In genomic region chr15:31374489-31374888, GRCh38 we compare ENCODE assay signal across 19 cellular contexts. TPM values are rescaled to one million over a fixed set of nuclear protein-coding genes. Genes with fewer than 3 reads are reported as not detected.
A peak's percentile ranks its signal among the peaks of the same experiment; 100 is the strongest.
DNase-seq lines count a peak whose midpoint lies in the region; ATAC-seq and TF ChIP-seq lines count a peak whose summit lies in the region.
"Had no signal": no experiment of that assay in that cellular context is flagged by ENCODE, and none has a peak within 500 bp of the region (broad histone marks: within the 10 kb centered on the region; RNA-seq: fewer than 3 reads in every experiment).

No MANE protein-coding gene starts in this region.

- no peak for DNase-seq in natural killer cell
- DNase-seq in natural killer cell treated with Interleukin-12 subunit alpha and Interleukin-12 subunit beta and Interleukin-15 and Interleukin-18, amount 100 ng/mL, for 72 hours (ENCODE audit: low spot score): no peak
- no peak for DNase-seq in coronary artery (ENCODE audit: low spot score)
- DNase-seq in naive thymus-derived CD4-positive, alpha-beta T cell: no peak
- DNase-seq in vagina (ENCODE audit: extremely low spot score in 2 of 2): no peak
- DNase-seq in NCI-H187 treated with DMSO at 0.1 percent for 48 hours (lab: John Stamatoyannopoulos, UW): no peak
- DNase-seq in Caco-2: no peak
- DNase-seq: activated CD4-positive, CD25-positive, alpha-beta regulatory T cell; activated CD8-positive, alpha-beta memory T cell treated with anti-CD3 and anti-CD28 coated beads, Interleukin-2, amount 50 U/mL, for 4 hours; AML-193; central memory CD4-positive, alpha-beta T cell; DMS 273 treated with DMSO at 0.1 percent for 48 hours; MG63; NCI-H2081; NCI-H774; nephron progenitor cell; stimulated activated CD4-positive, alpha-beta T cell treated with anti-CD3 and anti-CD28 coated beads, Interleukin-1b, Interleukin-23, amount 100 ng/mL, for 48 hours; uterus had no signal

- no peak overlapping the region for H3K4me3 Mint-ChIP-seq in natural killer cell
- H3K4me3 Mint-ChIP-seq in natural killer cell treated with Interleukin-12 subunit alpha and Interleukin-12 subunit beta and Interleukin-15 and Interleukin-18, amount 100 ng/mL, for 72 hours: no peak overlapping the region
- H3K4me3 Mint-ChIP-seq in naive thymus-derived CD4-positive, alpha-beta T cell: peak overlapping the region in 1 of 10 donors; percentile 42
- H3K4me3 Mint-ChIP-seq in Caco-2 (ENCODE audit: unreplicated experiment): no peak overlapping the region
- H3K4me3 Mint-ChIP-seq: nephron progenitor cell had no signal

- TF ChIP-seq POLR2A in vagina (IDR thresholded peaks at IDR 0.05): no peak

- H3K9me3 ChIP-seq in naive thymus-derived CD4-positive, alpha-beta T cell (ENCODE audit: control insufficient read depth in 2 of 3, low read length in 3 of 3): peaks cover 0 to under 1% (median 0%) of the 10 kb centered on the region in 3 experiments
- H3K9me3 ChIP-seq in vagina (no peaks in the 10 kb centered on the region), Caco-2 (no peaks in the 10 kb centered on the region)
- H3K9me3 ChIP-seq: MG63, uterus had no signal

- H3K9me3 Mint-ChIP-seq in natural killer cell: peaks cover 0 to 3% of the 10 kb centered on the region in 2 donors
- H3K9me3 Mint-ChIP-seq in natural killer cell treated with Interleukin-12 subunit alpha and Interleukin-12 subunit beta and Interleukin-15 and Interleukin-18, amount 100 ng/mL, for 72 hours: no peaks in the 10 kb centered on the region
- H3K9me3 Mint-ChIP-seq in naive thymus-derived CD4-positive, alpha-beta T cell: peaks cover 0 to 4% (median 0%) of the 10 kb centered on the region in 11 donors
- no peaks in the 10 kb centered on the region for H3K9me3 Mint-ChIP-seq in Caco-2 (ENCODE audit: unreplicated experiment)

- no TSS peak for BruUV-seq in Caco-2 (replicated peaks; lab: Mats Ljungman, UMichigan)

- ATAC-seq in natural killer cell: no peak
- ATAC-seq in natural killer cell treated with Interleukin-12 subunit alpha and Interleukin-12 subunit beta and Interleukin-15 and Interleukin-18, amount 100 ng/mL, for 72 hours: no peak
- ATAC-seq in naive thymus-derived CD4-positive, alpha-beta T cell: no peak
- ATAC-seq in GM19395 (IDR thresholded peaks at IDR 0.05; ENCODE audit: unreplicated experiment): no peak

- peak overlapping the region in 1 of 2 donors; percentile 61 for H3K27ac ChIP-seq in coronary artery
- peak overlapping the region; percentile 34 for H3K27ac ChIP-seq in naive thymus-derived CD4-positive, alpha-beta T cell (ENCODE audit: low read depth, low read length)
- H3K27ac ChIP-seq in vagina: peak overlapping the region; percentile 76

- TF ChIP-seq CTCF in natural killer cell (IDR thresholded peaks at IDR 0.05) (no peak), coronary artery (IDR thresholded peaks at IDR 0.05) (no peak), vagina (IDR thresholded peaks at IDR 0.05) (no peak), Caco-2 (IDR thresholded peaks at IDR 0.05; ENCODE audit: insufficient read depth in 1 of 2, low read depth in 1 of 2, low read length in 1 of 2, severe bottlenecking in 1 of 2, unreplicated experiment in 1 of 2) (no peak)

- peaks cover 45 to 53% of the 10 kb centered on the region in 2 donors for H3K4me1 ChIP-seq in naive thymus-derived CD4-positive, alpha-beta T cell (ENCODE audit: control insufficient read depth in 2 of 2, insufficient read depth in 2 of 2, low read length in 2 of 2)
- H3K4me1 ChIP-seq in vagina (peaks cover 67% of the 10 kb centered on the region), Caco-2 (peaks cover 30% of the 10 kb centered on the region)

- H3K36me3 Mint-ChIP-seq in natural killer cell (peaks cover 6% of the 10 kb centered on the region), Caco-2 (ENCODE audit: insufficient read depth, unreplicated experiment) (peaks cover 13% of the 10 kb centered on the region)
- H3K36me3 Mint-ChIP-seq in natural killer cell treated with Interleukin-12 subunit alpha and Interleukin-12 subunit beta and Interleukin-15 and Interleukin-18, amount 100 ng/mL, for 72 hours: peaks cover 6% of the 10 kb centered on the region
- H3K36me3 Mint-ChIP-seq in naive thymus-derived CD4-positive, alpha-beta T cell: peaks cover 4 to 38% (median 16%) of the 10 kb centered on the region in 5 donors

- H3K4me3 ChIP-seq in coronary artery: peak overlapping the region; percentile 8
- H3K4me3 ChIP-seq in naive thymus-derived CD4-positive, alpha-beta T cell (ENCODE audit: low read length): no peak overlapping the region
- H3K4me3 ChIP-seq in vagina: no peak overlapping the region
- no peak overlapping the region for H3K4me3 ChIP-seq in Caco-2 (ENCODE audit: low read depth, low read length)
- H3K4me3 ChIP-seq: MG63, uterus had no signal

- intact Hi-C loops in natural killer cell (cut with micrococcal nuclease): no loop called here
- intact Hi-C loops in naive thymus-derived CD4-positive, alpha-beta T cell (cut with micrococcal nuclease): no loop called here
- intact Hi-C loops in vagina (cut with DNase I): no loop called here
- intact Hi-C loops in Caco-2 (cut with micrococcal nuclease; ENCODE audit: unreplicated experiment): loop anchor here (10.0 kb wide), 1 partner anchor 120 kb away; no protein-coding TSS in a partner anchor

- POLR2A ChIA-PET in naive thymus-derived CD4-positive, alpha-beta T cell (lab: Charles Lee): interaction anchor here (0.6 to 1.3 kb wide), 3 partner anchors 13 to 60 kb away, joined by 3 read pairs; no protein-coding TSS in a partner anchor
- POLR2A ChIA-PET in Caco-2 (lab: Charles Lee): no interaction called here

- peaks cover 5 to 66% (median 5%) of the 10 kb centered on the region in 3 experiments for H3K36me3 ChIP-seq in naive thymus-derived CD4-positive, alpha-beta T cell (ENCODE audit: control insufficient read depth in 2 of 3, insufficient read depth in 3 of 3, low read length in 3 of 3)
- H3K36me3 ChIP-seq in vagina: peaks cover 0 to 31% of the 10 kb centered on the region in 2 donors
- no peaks in the 10 kb centered on the region; the same call in 1 of the 2 replicates for H3K36me3 ChIP-seq in Caco-2 (ENCODE audit: control insufficient read depth, insufficient read depth, low read length)
- H3K36me3 ChIP-seq: uterus had no signal

- H3K4me1 Mint-ChIP-seq in natural killer cell (peaks cover 55 to 92% of the 10 kb centered on the region in 2 donors), Caco-2 (ENCODE audit: low read depth, unreplicated experiment) (peaks cover 5% of the 10 kb centered on the region)
- peaks cover 52 to 60% of the 10 kb centered on the region in 2 donors for H3K4me1 Mint-ChIP-seq in natural killer cell treated with Interleukin-12 subunit alpha and Interleukin-12 subunit beta and Interleukin-15 and Interleukin-18, amount 100 ng/mL, for 72 hours (ENCODE audit: low read depth in 2 of 2)
- peaks cover 46 to 93% (median 74%) of the 10 kb centered on the region in 7 donors for H3K4me1 Mint-ChIP-seq in naive thymus-derived CD4-positive, alpha-beta T cell

- peak overlapping the region; percentile 22 to 88 for H3K27ac Mint-ChIP-seq in natural killer cell
- H3K27ac Mint-ChIP-seq in natural killer cell treated with Interleukin-12 subunit alpha and Interleukin-12 subunit beta and Interleukin-15 and Interleukin-18, amount 100 ng/mL, for 72 hours: peak overlapping the region in 1 of 2 donors; percentile 53
- peak overlapping the region in 7 of 9 donors; percentile 41 to 80 (median 53) for H3K27ac Mint-ChIP-seq in naive thymus-derived CD4-positive, alpha-beta T cell
- no peak overlapping the region for H3K27ac Mint-ChIP-seq in Caco-2 (ENCODE audit: unreplicated experiment)
- H3K27ac Mint-ChIP-seq: nephron progenitor cell had no signal

- H3K27me3 ChIP-seq in naive thymus-derived CD4-positive, alpha-beta T cell (ENCODE audit: control insufficient read depth in 2 of 2, insufficient read depth in 2 of 2, low read length in 2 of 2): no peaks in the 10 kb centered on the region
- H3K27me3 ChIP-seq in vagina (no peaks in the 10 kb centered on the region), Caco-2 (replicated peaks; ENCODE audit: control insufficient read depth, insufficient read depth, low read length) (no peaks in the 10 kb centered on the region)
- H3K27me3 ChIP-seq: MG63, uterus had no signal

- CTCF ChIA-PET in naive thymus-derived CD4-positive, alpha-beta T cell (lab: Charles Lee): no interaction called here
- CTCF ChIA-PET in Caco-2 (lab: Charles Lee): no interaction called here

- H3K27me3 Mint-ChIP-seq in natural killer cell (ENCODE audit: low read depth in 2 of 2) (no peaks in the 10 kb centered on the region), Caco-2 (ENCODE audit: insufficient read depth, unreplicated experiment) (no peaks in the 10 kb centered on the region)
- no peaks in the 10 kb centered on the region for H3K27me3 Mint-ChIP-seq in natural killer cell treated with Interleukin-12 subunit alpha and Interleukin-12 subunit beta and Interleukin-15 and Interleukin-18, amount 100 ng/mL, for 72 hours
- H3K27me3 Mint-ChIP-seq in naive thymus-derived CD4-positive, alpha-beta T cell: no peaks in the 10 kb centered on the region

RNA-seq across cellular contexts. Expression of gene KLF13, which starts 47.9 kb away (rescaled TPM):
- 100 to 1,000 TPM; 277 to 328 (median 300) TPM for total RNA-seq in natural killer cell
- total RNA-seq in natural killer cell treated with Interleukin-12 subunit alpha and Interleukin-12 subunit beta and Interleukin-15 and Interleukin-18, amount 100 ng/mL, for 72 hours: 100 to 1,000 TPM in 1 of 2 donors, 10 to 100 TPM in 1; 95.1 to 153 TPM
- total RNA-seq in naive thymus-derived CD4-positive, alpha-beta T cell: 100 to 1,000 TPM; 175 to 256 (median 199) TPM
- 10 to 100 TPM; 42.4 to 53.7 TPM for polyA plus RNA-seq in naive thymus-derived CD4-positive, alpha-beta T cell
- total RNA-seq in vagina: 30.9 TPM
- total RNA-seq in Caco-2 (2022): 16.6 and 18.8 TPM in 2 replicates
